Comparison of ENCODE assay signal across 8 cellular contexts in genomic region chr7:123533929-123534382, GRCh38. TPM values are rescaled to one million over a fixed set of nuclear protein-coding genes. Genes with fewer than 3 reads are reported as not detected.
DNase-seq lines count a peak whose midpoint lies in the region; ATAC-seq and TF ChIP-seq lines count a peak whose summit lies in the region.

No MANE protein-coding gene starts in this region.

- H3K27ac ChIP-seq in Panc1 (ENCODE audit: low read length) (no peak overlapping the region), endodermal cell (ENCODE audit: low read depth, low read length) (peak overlapping the region; percentile 22), ovary (no peak overlapping the region)

- H3K9me3 ChIP-seq in Panc1 (ENCODE audit: control insufficient read depth, insufficient read depth, low read depth, low read length) (no peaks in the 10 kb centered on the region), endodermal cell (ENCODE audit: control insufficient read depth, low read length) (no peaks in the 10 kb centered on the region), ovary (no peaks in the 10 kb centered on the region)

- no peak for TF ChIP-seq EP300 in ovary (IDR thresholded peaks at IDR 0.05)

- POLR2A ChIA-PET in Panc1 (lab: Charles Lee), result no interaction called here

- CTCF ChIA-PET in Panc1 (lab: Charles Lee), result interaction anchor here (0.9 kb wide), 1 partner anchor 40 kb away, joined by 3 read pairs; no protein-coding TSS in a partner anchor

- ATAC-seq in HG02678 (IDR thresholded peaks at IDR 0.05; ENCODE audit: unreplicated experiment) (peak; percentile 8), Panc1 (peak; percentile 15)

- no peak for DNase-seq in activated CD4-positive, alpha-beta T cell treated with anti-CD3 and anti-CD28 coated beads, Interleukin-2, amount 10 ng/mL, durations not matched to agents 24 days and 14 days
- no peak for DNase-seq in activated CD4-positive, alpha-beta T cell treated with anti-CD3 and anti-CD28 coated beads for 1 hour
- DNase-seq in Panc1 (ENCODE audit: low read depth, low spot score) (no peak), endodermal cell (no peak), ovary (peak in 1 of 5 donors; percentile 18), hepatic stellate cell (ENCODE audit: low spot score) (no peak), NCI-H2107 (lab: John Stamatoyannopoulos, UW) (no peak)

- 3 to 4% methylated on average over 8 to 9 of the region's 9 CpGs for WGBS in endodermal cell (ENCODE audit: insufficient coverage in 1 of 2, insufficient read length in 1 of 2), 2 experiments
- WGBS in ovary, 3 donors, result 3 to 4% (median 4%) methylated on average over 9 of the region's 9 CpGs

- H3K27me3 Mint-ChIP-seq in activated CD4-positive, alpha-beta T cell treated with anti-CD3 and anti-CD28 coated beads, Interleukin-2, amount 10 ng/mL, durations not matched to agents 24 days and 14 days, result peaks cover 29% of the 10 kb centered on the region
- peaks cover 22% of the 10 kb centered on the region for H3K27me3 Mint-ChIP-seq in endodermal cell (ENCODE audit: insufficient read depth)

- H3K4me1 Mint-ChIP-seq in activated CD4-positive, alpha-beta T cell treated with anti-CD3 and anti-CD28 coated beads, Interleukin-2, amount 10 ng/mL, durations not matched to agents 24 days and 14 days, result peaks cover 22% of the 10 kb centered on the region
- H3K4me1 Mint-ChIP-seq in endodermal cell, result peaks cover 6% of the 10 kb centered on the region

- no peak for TF ChIP-seq POLR2A in ovary (IDR thresholded peaks at IDR 0.05)

- intact Hi-C loops in activated CD4-positive, alpha-beta T cell treated with anti-CD3 and anti-CD28 coated beads, Interleukin-2, amount 10 ng/mL, durations not matched to agents 24 days and 14 days (cut with micrococcal nuclease), result loop anchor here (1.0 to 2.0 kb wide), 2 partner anchors 23 to 215 kb away; partner anchors contain the start of genes NDUFA5 and WASL
- intact Hi-C loops in Panc1 (cut with micrococcal nuclease; ENCODE audit: unreplicated experiment) (loop anchor here (2.0 kb wide), 1 partner anchor 39 kb away; no protein-coding TSS in a partner anchor), ovary (cut with DNase I) (no loop called here)

- in situ Hi-C loops in Panc1 (cut with HindIII; ENCODE audit: low pct_unique_long_range_greater_than_20kb, low sequenced_read_pairs), result no loop called here

- no TSS peak for BruUV-seq in Panc1 (replicated peaks; lab: Mats Ljungman, UMichigan)

- no peaks in the 10 kb centered on the region for H3K9me3 Mint-ChIP-seq in activated CD4-positive, alpha-beta T cell treated with anti-CD3 and anti-CD28 coated beads, Interleukin-2, amount 10 ng/mL, durations not matched to agents 24 days and 14 days
- no peaks in the 10 kb centered on the region for H3K9me3 Mint-ChIP-seq in endodermal cell

- H3K4me3 ChIP-seq in Panc1 (ENCODE audit: low read depth in 2 of 2, low read length in 2 of 2) (peak overlapping the region; percentile 69 to 71), endodermal cell (ENCODE audit: low read length) (peak overlapping the region; percentile 88), ovary (peak overlapping the region; percentile 68)

- H3K27me3 ChIP-seq in Panc1 (ENCODE audit: control insufficient read depth, insufficient read depth, low read length) (peaks cover 10% of the 10 kb centered on the region), endodermal cell (ENCODE audit: control insufficient read depth, insufficient read depth, low read length, poor library complexity, severe bottlenecking) (peaks cover 12% of the 10 kb centered on the region), ovary (no peaks in the 10 kb centered on the region)

- H3K4me1 ChIP-seq in Panc1 (ENCODE audit: control insufficient read depth, insufficient read depth, low read length), result peaks cover 3% of the 10 kb centered on the region; the same call in 1 of the 2 replicates
- no peaks in the 10 kb centered on the region for H3K4me1 ChIP-seq in endodermal cell (ENCODE audit: control insufficient read depth, insufficient read depth, low read length)
- peaks cover 4% of the 10 kb centered on the region for H3K4me1 ChIP-seq in ovary (ENCODE audit: insufficient read depth)

- H3K36me3 ChIP-seq in Panc1 (ENCODE audit: control insufficient read depth, insufficient read depth, low read length) (no peaks in the 10 kb centered on the region; the same call in 1 of the 2 replicates), endodermal cell (ENCODE audit: control insufficient read depth, insufficient read depth, low read length) (no peaks in the 10 kb centered on the region), ovary (no peaks in the 10 kb centered on the region)

- peak overlapping the region; percentile 77 for H3K9ac ChIP-seq in endodermal cell (ENCODE audit: extremely low read depth, low read length, poor library complexity, severe bottlenecking)

- no peak for TF ChIP-seq CTCF in Panc1 (IDR thresholded peaks at IDR 0.05)
- TF ChIP-seq CTCF in endodermal cell (conservative IDR thresholded peaks at IDR 0.05), result no peak
- TF ChIP-seq CTCF in ovary (IDR thresholded peaks at IDR 0.05), result no peak

- H3K27ac Mint-ChIP-seq in activated CD4-positive, alpha-beta T cell treated with anti-CD3 and anti-CD28 coated beads, Interleukin-2, amount 10 ng/mL, durations not matched to agents 24 days and 14 days, result no peak overlapping the region
- H3K27ac Mint-ChIP-seq in endodermal cell, result peak overlapping the region; percentile 84

- peak overlapping the region; percentile 97 for H3K4me3 Mint-ChIP-seq in activated CD4-positive, alpha-beta T cell treated with anti-CD3 and anti-CD28 coated beads, Interleukin-2, amount 10 ng/mL, durations not matched to agents 24 days and 14 days
- H3K4me3 Mint-ChIP-seq in endodermal cell, result peak overlapping the region; percentile 84

- no peaks in the 10 kb centered on the region for H3K36me3 Mint-ChIP-seq in activated CD4-positive, alpha-beta T cell treated with anti-CD3 and anti-CD28 coated beads, Interleukin-2, amount 10 ng/mL, durations not matched to agents 24 days and 14 days (ENCODE audit: low read depth)
- H3K36me3 Mint-ChIP-seq in endodermal cell (ENCODE audit: low read depth), result no peaks in the 10 kb centered on the region

RNA-seq across cellular contexts. Expression of gene IQUB, which starts 0.4 kb away (rescaled TPM):
- total RNA-seq in activated CD4-positive, alpha-beta T cell treated with anti-CD3 and anti-CD28 coated beads, Interleukin-2, amount 10 ng/mL, durations not matched to agents 24 days and 14 days, result 0.05 TPM in 1 of 2 replicates, not detected in the other
- total RNA-seq in Panc1 (2021; ENCODE audit: unreplicated experiment), result 0.59 TPM
- 0.08 TPM for polyA plus RNA-seq in Panc1 (2012; ENCODE audit: insufficient read length)
- total RNA-seq in endodermal cell, result 1 to 10 TPM in 1 of 2 donors, under 1 TPM in 1; 0.88 to 2.1 TPM
- 1.2 TPM for polyA plus RNA-seq in endodermal cell (2013, experiment 1 of 2)
- polyA plus RNA-seq in endodermal cell (2013, experiment 2 of 2), result 1.6 TPM
- total RNA-seq in ovary, result 10 to 100 TPM in 1 of 7 donors, 1 to 10 TPM in 3, under 1 TPM in 3; 0.35 to 11.3 (median 1.2) TPM
- under 1 TPM; 0.39 to 0.70 TPM for polyA plus RNA-seq in ovary

RNA-seq across cellular contexts. Expression of gene NDUFA5, which starts 23.7 kb away (rescaled TPM):
- 56.1 and 62.1 TPM in 2 replicates for total RNA-seq in activated CD4-positive, alpha-beta T cell treated with anti-CD3 and anti-CD28 coated beads, Interleukin-2, amount 10 ng/mL, durations not matched to agents 24 days and 14 days
- total RNA-seq in Panc1 (2021; ENCODE audit: unreplicated experiment), result 53.4 TPM
- polyA plus RNA-seq in Panc1 (2012; ENCODE audit: insufficient read length), result 29.2 TPM
- total RNA-seq in endodermal cell, result 10 to 100 TPM; 48.6 to 52.3 TPM
- 62.4 TPM for polyA plus RNA-seq in endodermal cell (2013, experiment 1 of 2)
- polyA plus RNA-seq in endodermal cell (2013, experiment 2 of 2), result 59.7 TPM
- 10 to 100 TPM; 43.2 to 83.3 (median 63.2) TPM for total RNA-seq in ovary
- polyA plus RNA-seq in ovary, result 10 to 100 TPM; 54.0 to 74.5 TPM

Comparison
In these comparisons a context has a peak if more than half of its experiments do, and no peak if none do; other contexts are left out.
1. intact Hi-C loops: an anchor here in activated CD4-positive, alpha-beta T cell treated with anti-CD3 and anti-CD28 coated beads, Interleukin-2, amount 10 ng/mL, durations not matched to agents 24 days and 14 days (1.0 to 2.0 kb wide) and Panc1 (2.0 kb wide); none called in ovary.